22 cellular contexts compared by ENCODE assay signal in genomic region chr3:157614896-157615295, GRCh38.
DNase-seq lines count a peak whose midpoint lies in the region; FAIRE-seq and TF ChIP-seq lines count a peak whose summit lies in the region.
"Had no signal": no experiment of that assay in that cellular context is flagged by ENCODE, and none has a peak within 500 bp of the region (broad histone marks: within the 10 kb centered on the region; RNA-seq: fewer than 3 reads in every experiment).

No MANE protein-coding gene starts in this region.

- H3K4me3 ChIP-seq in bronchial epithelial cell (ENCODE audit: low read depth, low read length), result no peak overlapping the region
- H3K4me3 ChIP-seq: A549; BLaER1 treated with 17β-estradiol and CSF1 and Interleukin-3, amounts not matched to agents 10 nM and 100 nM had no signal

- no peak for FAIRE-seq in bronchial epithelial cell (lab: Jason Lieb, UNC)
- FAIRE-seq: A549, D721Med, G401.6, GM12891, GM19239 had no signal

- H3K36me3 Mint-ChIP-seq in mesothelial cell of epicardium, result no peaks in the 10 kb centered on the region
- H3K36me3 Mint-ChIP-seq: CD8-positive, alpha-beta T cell had no signal

- H3K4me3 Mint-ChIP-seq in mesothelial cell of epicardium, result no peak overlapping the region
- H3K4me3 Mint-ChIP-seq: B cell; CD4-positive, alpha-beta T cell; CD8-positive, alpha-beta T cell had no signal

- no peaks in the 10 kb centered on the region for H3K9me3 Mint-ChIP-seq in mesothelial cell of epicardium
- H3K9me3 Mint-ChIP-seq: CD4-positive, alpha-beta T cell; CD8-positive, alpha-beta T cell had no signal

- H3K27me3 Mint-ChIP-seq in mesothelial cell of epicardium (ENCODE audit: low read depth), result peaks cover 6% of the 10 kb centered on the region

- H3K36me3 ChIP-seq in bronchial epithelial cell (ENCODE audit: control insufficient read depth, insufficient read depth, low read length), result no peaks in the 10 kb centered on the region
- H3K36me3 ChIP-seq: BLaER1 treated with 17β-estradiol and CSF1 and Interleukin-3, amounts not matched to agents 10 nM and 100 nM had no signal

- TF ChIP-seq CTCF in bronchial epithelial cell (IDR thresholded peaks at IDR 0.05; ENCODE audit: insufficient read depth, low read length, severe bottlenecking) (no peak), mesothelial cell of epicardium (IDR thresholded peaks at IDR 0.05; ENCODE audit: unreplicated experiment) (no peak)

- H3K27ac Mint-ChIP-seq in mesothelial cell of epicardium, result no peak overlapping the region
- H3K27ac Mint-ChIP-seq: B cell; CD4-positive, alpha-beta T cell; CD8-positive, alpha-beta T cell had no signal

- no peaks in the 10 kb centered on the region for H3K27me3 ChIP-seq in bronchial epithelial cell (ENCODE audit: control insufficient read depth, insufficient read depth, low read length)

- H3K4me1 Mint-ChIP-seq in mesothelial cell of epicardium, result peaks cover 2% of the 10 kb centered on the region

- DNase-seq in DMS53 (lab: John Stamatoyannopoulos, UW) (peak; percentile 36), DMS53 treated with DMSO at 0.1 percent for 48 hours (lab: John Stamatoyannopoulos, UW; ENCODE audit: unreplicated experiment) (no peak), bronchial epithelial cell (ENCODE audit: low read depth) (peak; percentile 7), kidney tubule cell (ENCODE audit: low spot score) (peak; percentile 39), renal cortical epithelial cell (ENCODE audit: low read depth) (peak; percentile 83), mesothelial cell of epicardium (ENCODE audit: low spot score in 2 of 2, unreplicated experiment in 2 of 2) (no peak), middle frontal gyrus (ENCODE audit: extremely low spot score, low spot score) (no peak), NCI-H446 (lab: John Stamatoyannopoulos, UW) (no peak)
- DNase-seq: AML-193; Caco-2; Calu3; CD4-positive, alpha-beta T cell; CD8-positive, alpha-beta T cell; DMS79 treated with DMSO at 0.1 percent for 48 hours; GF-D8 had no signal

Comparison
In these comparisons a context has a peak if more than half of its experiments do, and no peak if none do; other contexts are left out.
1. DNase-seq: peak in DMS53 (single experiment), bronchial epithelial cell (single experiment), kidney tubule cell (single experiment) and renal cortical epithelial cell (single experiment); none in DMS53 treated with DMSO at 0.1 percent for 48 hours (single experiment), mesothelial cell of epicardium (0 of 2), middle frontal gyrus (single experiment) and NCI-H446 (0 of 2).